ENCODE assay signal across 8 cellular contexts in the genomic region with DNA sequence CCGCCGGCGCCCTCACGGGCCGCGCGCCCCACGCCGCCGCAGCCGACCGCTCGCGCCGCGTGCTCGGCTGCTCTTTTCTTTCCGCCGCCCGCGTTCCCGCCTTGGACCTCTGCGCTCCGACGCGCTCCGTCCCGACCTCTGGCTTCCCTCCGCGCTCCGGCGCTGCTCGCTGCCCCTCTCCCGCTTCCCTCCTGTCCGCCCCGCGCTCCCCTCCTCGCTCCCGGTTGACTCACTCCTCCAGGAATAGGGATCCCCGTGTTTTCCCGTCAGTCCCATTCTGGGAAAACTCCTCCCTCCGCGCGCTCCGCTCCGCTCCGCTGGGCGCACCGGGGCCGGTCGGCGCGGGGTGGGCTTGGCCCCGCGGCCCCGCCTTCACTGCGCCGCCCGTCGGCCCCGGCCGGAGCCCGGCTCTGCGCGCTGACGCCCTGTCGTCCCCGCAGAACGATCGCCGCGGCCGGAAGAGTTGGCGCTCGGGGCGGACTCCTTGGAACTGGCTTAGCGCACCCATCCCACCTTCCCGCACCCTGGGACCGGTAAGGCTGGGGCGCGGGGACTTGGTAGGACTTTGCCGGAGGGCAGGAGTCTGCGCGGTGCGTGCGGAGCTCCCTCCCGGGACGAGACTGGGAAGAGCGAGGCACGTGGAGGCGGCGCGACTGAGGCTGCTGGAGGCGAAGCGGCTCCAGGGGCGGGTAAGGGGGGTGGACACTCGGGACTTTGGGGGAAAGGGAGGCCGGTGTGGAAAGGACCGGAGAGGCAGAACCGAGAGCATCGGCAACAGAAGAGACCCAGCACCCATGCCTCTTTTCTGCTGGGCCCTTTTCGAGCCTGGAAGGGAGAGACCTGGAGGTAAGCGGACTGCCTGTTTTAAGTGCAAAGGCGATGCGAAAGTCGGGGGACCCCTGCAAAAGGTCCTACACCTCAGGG. TPM values are rescaled to one million over a fixed set of nuclear protein-coding genes. Genes with fewer than 3 reads are reported as not detected.
A peak's percentile ranks its signal among the peaks of the same experiment; 100 is the strongest.
DNase-seq lines count a peak whose midpoint lies in the region; ATAC-seq and TF ChIP-seq lines count a peak whose summit lies in the region.

No MANE protein-coding gene starts in this region.

- H3K9me3 ChIP-seq in duodenal mucosa (ENCODE audit: control insufficient read depth in 1 of 2, low read length in 2 of 2): no peaks in the 10 kb centered on the region
- no peaks in the 10 kb centered on the region for H3K9me3 ChIP-seq in lung (ENCODE audit: control insufficient read depth in 2 of 2, insufficient read depth in 1 of 2, low read length in 1 of 2)
- no peaks in the 10 kb centered on the region for H3K9me3 ChIP-seq in CD4-positive, alpha-beta T cell (ENCODE audit: control insufficient read depth, low read length)

- in situ Hi-C loops in SK-MEL-5 (cut with HindIII; ENCODE audit: low pct_unique_long_range_greater_than_20kb, low sequenced_read_pairs): no loop called here

- H3K4me1 ChIP-seq in duodenal mucosa (ENCODE audit: control insufficient read depth in 1 of 2, insufficient read depth in 2 of 2, low read length in 2 of 2) (peaks cover 17 to 30% of the 10 kb centered on the region in 2 donors), lung (ENCODE audit: control insufficient read depth in 2 of 2, insufficient read depth in 2 of 2, low read length in 2 of 2) (peaks cover 0 to 13% of the 10 kb centered on the region in 2 donors)

- 2% methylated on average over 96 to 106 of the region's 106 CpGs for WGBS in lung, 2 donors

- ATAC-seq in lung (ENCODE audit: insufficient read depth, low FRiP score): peak; percentile 54
- no peak for ATAC-seq in CD4-positive, alpha-beta T cell (ENCODE audit: poor library complexity)

- H3K4me3 Mint-ChIP-seq in type B pancreatic cell: peak overlapping the region; percentile 86
- no peak overlapping the region for H3K4me3 Mint-ChIP-seq in CD4-positive, alpha-beta T cell

- H3K36me3 ChIP-seq in duodenal mucosa (ENCODE audit: control insufficient read depth in 1 of 2, insufficient read depth in 2 of 2, low read length in 2 of 2) (no peaks in the 10 kb centered on the region), lung (ENCODE audit: control insufficient read depth in 2 of 2, insufficient read depth in 2 of 2, low read length in 2 of 2) (no peaks in the 10 kb centered on the region)

- TF ChIP-seq CTCF in lung (IDR thresholded peaks at IDR 0.05; ENCODE audit: control extremely low read depth, extremely low read depth) (no peak), type B pancreatic cell (conservative IDR thresholded peaks at IDR 0.05) (no peak)
- TF ChIP-seq CTCF in CD4-positive, alpha-beta T cell (IDR thresholded peaks at IDR 0.05): no peak

- H3K27me3 ChIP-seq in duodenal mucosa (ENCODE audit: control insufficient read depth in 1 of 2, insufficient read depth in 2 of 2, low read length in 2 of 2) (peaks cover 0 to 6% of the 10 kb centered on the region in 2 donors), lung (ENCODE audit: control insufficient read depth, insufficient read depth) (no peaks in the 10 kb centered on the region)
- H3K27me3 ChIP-seq in CD4-positive, alpha-beta T cell (ENCODE audit: control insufficient read depth, insufficient read depth, low read length): peaks cover 60% of the 10 kb centered on the region

- no peaks in the 10 kb centered on the region for H3K9me3 Mint-ChIP-seq in type B pancreatic cell
- H3K9me3 Mint-ChIP-seq in CD4-positive, alpha-beta T cell: no peaks in the 10 kb centered on the region

- POLR2A ChIA-PET in CD4-positive, alpha-beta T cell (lab: Charles Lee): no interaction called here

- H3K36me3 Mint-ChIP-seq in type B pancreatic cell: peaks cover 8% of the 10 kb centered on the region
- H3K36me3 Mint-ChIP-seq in CD4-positive, alpha-beta T cell (ENCODE audit: low read depth): no peaks in the 10 kb centered on the region

- CTCF ChIA-PET in CD4-positive, alpha-beta T cell (lab: Charles Lee): no interaction called here

- intact Hi-C loops in CD4-positive, alpha-beta T cell (cut with DNase I, micrococcal nuclease): no loop called here

- H3K9ac ChIP-seq in duodenal mucosa (ENCODE audit: low read depth in 1 of 2, low read length in 2 of 2): peak overlapping the region in 1 of 2 donors; percentile 64

- peaks cover 46% of the 10 kb centered on the region for H3K27me3 Mint-ChIP-seq in type B pancreatic cell
- peaks cover 64% of the 10 kb centered on the region for H3K27me3 Mint-ChIP-seq in CD4-positive, alpha-beta T cell

- H3K4me3 ChIP-seq in duodenal mucosa (ENCODE audit: low read depth in 1 of 2, low read length in 2 of 2): peak overlapping the region; percentile 45 to 72
- H3K4me3 ChIP-seq in lung: peak overlapping the region; percentile 72

- DNase-seq in COR-L47 (lab: John Stamatoyannopoulos, UW): peak; percentile 23
- peak; percentile 70 for DNase-seq in HCEC 1CT
- peak; percentile 54 for DNase-seq in SK-MEL-5 (ENCODE audit: low read depth, low spot score)
- DNase-seq in lung (ENCODE audit: low spot score): peak; percentile 60
- no peak for DNase-seq in type B pancreatic cell (ENCODE audit: extremely low spot score, unreplicated experiment)
- DNase-seq in activated effector memory CD4-positive, alpha-beta T cell treated with anti-CD3 and anti-CD28 coated beads, Interleukin-2, amount 50 U/mL, for 16 hours: no peak
- DNase-seq in CD4-positive, alpha-beta T cell: no peak

- peaks cover 22% of the 10 kb centered on the region for H3K4me1 Mint-ChIP-seq in type B pancreatic cell (ENCODE audit: unreplicated experiment)
- H3K4me1 Mint-ChIP-seq in CD4-positive, alpha-beta T cell (ENCODE audit: low read depth): peaks cover 16% of the 10 kb centered on the region

- H3K27ac ChIP-seq in duodenal mucosa (ENCODE audit: low read depth, low read length) (peak overlapping the region; percentile 60), lung (ENCODE audit: low read depth in 1 of 2, low read length in 1 of 2) (peak overlapping the region; percentile 93 to 97)
- no peak overlapping the region for H3K27ac ChIP-seq in CD4-positive, alpha-beta T cell (ENCODE audit: low read depth, low read length)

- peak overlapping the region; percentile 89 for H3K27ac Mint-ChIP-seq in type B pancreatic cell
- H3K27ac Mint-ChIP-seq in CD4-positive, alpha-beta T cell: no peak overlapping the region

RNA-seq across cellular contexts. Expression of a gene that starts 0.6 kb away (rescaled TPM):
- 11.9 and 16.2 TPM in 2 replicates for total RNA-seq in SK-MEL-5 (2014; rRNA removed; shearing (Covaris generic))
- polyA plus RNA-seq in SK-MEL-5 (2015; cell fraction: cytosol; rRNA removed): 48.3 and 49.5 TPM in 2 replicates
- polyA plus RNA-seq in SK-MEL-5 (2015; cell fraction: nucleus; rRNA removed): 20.8 and 36.4 TPM in 2 replicates
- 10 to 100 TPM in 1 of 2 donors, 1 to 10 TPM in 1; 7.1 to 36.3 TPM for total RNA-seq in lung
- 10 to 100 TPM; 24.0 to 33.7 TPM for polyA plus RNA-seq in lung
- total RNA-seq in type B pancreatic cell (ENCODE audit: low replicate concordance): 10.8 and 21.6 TPM in 2 replicates
- not detected for total RNA-seq in CD4-positive, alpha-beta T cell

Comparison
In these comparisons a context has a peak if more than half of its experiments do, and no peak if none do; other contexts are left out.
1. DNase-seq: peak in COR-L47 (single experiment), HCEC 1CT (single experiment), SK-MEL-5 (single experiment) and lung (single experiment); none in type B pancreatic cell (single experiment), activated effector memory CD4-positive, alpha-beta T cell treated with anti-CD3 and anti-CD28 coated beads, Interleukin-2, amount 50 U/mL, for 16 hours (single experiment) and CD4-positive, alpha-beta T cell (0 of 10).
2. RNA of a gene that starts 0.6 kb away (total RNA-seq): 7.1 to 36.3 TPM in lung, 11.9 to 16.2 TPM in SK-MEL-5 and 10.8 to 21.6 TPM in type B pancreatic cell; not detected in CD4-positive, alpha-beta T cell; every median in the first group is over 4 times any median in the second.